13 cellular contexts compared by ENCODE assay signal in genomic region chr10:119421887-119422684, GRCh38.
DNase-seq lines count a peak whose midpoint lies in the region; ATAC-seq and TF ChIP-seq lines count a peak whose summit lies in the region.
"Had no signal": no experiment of that assay in that cellular context is flagged by ENCODE, and none has a peak within 500 bp of the region (broad histone marks: within the 10 kb centered on the region; RNA-seq: fewer than 3 reads in every experiment).

No MANE protein-coding gene starts in this region.

- H3K27me3 ChIP-seq in MG63 (no peaks in the 10 kb centered on the region), mesendoderm (ENCODE audit: insufficient read depth, low read length, poor library complexity) (no peaks in the 10 kb centered on the region), trophoblast cell (ENCODE audit: insufficient read depth, low read length) (no peaks in the 10 kb centered on the region)
- H3K27me3 ChIP-seq: brain microvascular endothelial cell had no signal

- no peaks in the 10 kb centered on the region for H3K9me3 Mint-ChIP-seq in neural crest cell
- no peaks in the 10 kb centered on the region for H3K9me3 Mint-ChIP-seq in activated CD4-positive, alpha-beta T cell treated with anti-CD3 and anti-CD28 coated beads for 36 hours (ENCODE audit: low read depth)

- no peak overlapping the region for H2BK15ac ChIP-seq in mesendoderm (replicated peaks; ENCODE audit: low read depth)

- peak; percentile 80 for DNase-seq in AG10803 (ENCODE audit: low read depth)
- peak; percentile 21 for DNase-seq in MG63
- DNase-seq in epidermal melanocyte (ENCODE audit: insufficient read length, low spot score), result peak; percentile 72
- no peak for DNase-seq in neural crest cell (ENCODE audit: low read depth, low spot score)
- DNase-seq in mesendoderm, result no peak
- no peak for DNase-seq in trophoblast cell
- DNase-seq in activated CD4-positive, alpha-beta T cell treated with anti-CD3 and anti-CD28 coated beads for 36 hours, result no peak
- no peak for DNase-seq in stimulated activated CD4-positive, alpha-beta T cell treated with anti-CD3 and anti-CD28 coated beads, Interleukin-2, amount 100 ng/mL, for 48 hours
- DNase-seq: activated CD4-positive, CD25-positive, alpha-beta regulatory T cell treated with anti-CD3 and anti-CD28 coated beads, Interleukin-2, amount 50 U/mL, for 72 hours; brain microvascular endothelial cell; kidney; NCI-H1048; NCI-H526 had no signal

- ATAC-seq in activated CD4-positive, alpha-beta T cell treated with anti-CD3 and anti-CD28 coated beads for 36 hours, result no peak

- H3K23ac ChIP-seq in mesendoderm (ENCODE audit: low read length) (no peak overlapping the region), trophoblast cell (ENCODE audit: low read length) (no peak overlapping the region)

- no peaks in the 10 kb centered on the region for H3K79me2 ChIP-seq in mesendoderm (ENCODE audit: control insufficient read depth, insufficient read depth, low read length)
- no peaks in the 10 kb centered on the region for H3K79me2 ChIP-seq in trophoblast cell (ENCODE audit: control insufficient read depth, insufficient read depth, low read length, poor library complexity)

- H2AFZ ChIP-seq in trophoblast cell (ENCODE audit: insufficient read depth, low read length, poor library complexity), result no peak overlapping the region

- TF ChIP-seq CTCF in AG10803 (conservative IDR thresholded peaks at IDR 0.05; ENCODE audit: low read length) (no peak), neural crest cell (conservative IDR thresholded peaks at IDR 0.05) (no peak)

- H2BK120ac ChIP-seq in mesendoderm (ENCODE audit: low read depth, low read length) (no peak overlapping the region), trophoblast cell (ENCODE audit: insufficient read depth, low read length, poor library complexity) (no peak overlapping the region)

- WGBS in mesendoderm (ENCODE audit: extremely low coverage, insufficient coverage, low lambda C conversion rate), result no CpG with 5 or more reads among the region's 11 CpGs
- WGBS in trophoblast cell (ENCODE audit: extremely low coverage, insufficient coverage, insufficient read length), result no CpG with 5 or more reads among the region's 11 CpGs

- no peaks in the 10 kb centered on the region for H3K4me1 ChIP-seq in mesendoderm (ENCODE audit: control insufficient read depth, low read depth, low read length)
- H3K4me1 ChIP-seq in trophoblast cell (ENCODE audit: control insufficient read depth in 1 of 2, insufficient read depth in 2 of 2, low read length in 2 of 2), result no peaks in the 10 kb centered on the region

- CTCF ChIA-PET in activated CD4-positive, alpha-beta T cell treated with anti-CD3 and anti-CD28 coated beads for 36 hours (lab: Charles Lee), result interaction anchor here (1.0 to 3.2 kb wide), 3 partner anchors 23 to 221 kb away, joined by 3 to 18 read pairs (median 3); partner anchors contain the start of gene GRK5

- no peak overlapping the region for H3K14ac ChIP-seq in trophoblast cell (ENCODE audit: low read length)

- no peak overlapping the region for H3K27ac ChIP-seq in mesendoderm (ENCODE audit: low read depth, low read length)
- H3K27ac ChIP-seq in trophoblast cell (ENCODE audit: low read depth, low read length), result no peak overlapping the region
- H3K27ac ChIP-seq: brain microvascular endothelial cell had no signal

- H4K8ac ChIP-seq in mesendoderm (ENCODE audit: low read depth, low read length) (no peak overlapping the region), trophoblast cell (ENCODE audit: low read depth, low read length) (no peak overlapping the region)

- H3K4ac ChIP-seq in mesendoderm (ENCODE audit: low read depth, low read length) (no peak overlapping the region), trophoblast cell (ENCODE audit: low read depth, low read length) (no peak overlapping the region)

- no peak overlapping the region for H3K4me3 Mint-ChIP-seq in neural crest cell
- H3K4me3 Mint-ChIP-seq in activated CD4-positive, alpha-beta T cell treated with anti-CD3 and anti-CD28 coated beads for 36 hours, result no peak overlapping the region

- no peak overlapping the region for H2BK12ac ChIP-seq in trophoblast cell (ENCODE audit: low read length)

- no peak overlapping the region for H4K12ac ChIP-seq in trophoblast cell (ENCODE audit: low read depth, low read length)

- H3K36me3 ChIP-seq in MG63, result peaks cover 5% of the 10 kb centered on the region; the same call in 1 of the 2 replicates
- H3K36me3 ChIP-seq in mesendoderm (ENCODE audit: control insufficient read depth, insufficient read depth, low read length), result no peaks in the 10 kb centered on the region
- no peaks in the 10 kb centered on the region for H3K36me3 ChIP-seq in trophoblast cell (ENCODE audit: control insufficient read depth in 1 of 2, insufficient read depth in 2 of 2, low read length in 2 of 2)

- H3K4me2 ChIP-seq in mesendoderm (ENCODE audit: low read length) (no peak overlapping the region), trophoblast cell (ENCODE audit: low read length) (no peak overlapping the region)

- no peak overlapping the region for H4K5ac ChIP-seq in mesendoderm (ENCODE audit: low read length)

- no peak overlapping the region for H3K9ac ChIP-seq in mesendoderm (ENCODE audit: low read length)
- no peak overlapping the region for H3K9ac ChIP-seq in trophoblast cell (ENCODE audit: low read length)

- H3K79me1 ChIP-seq in mesendoderm (ENCODE audit: low read length) (no peaks in the 10 kb centered on the region), trophoblast cell (ENCODE audit: low read length) (no peaks in the 10 kb centered on the region)

- H3K9me3 ChIP-seq in MG63, result no peaks in the 10 kb centered on the region
- peaks cover 6% of the 10 kb centered on the region for H3K9me3 ChIP-seq in trophoblast cell (ENCODE audit: insufficient read depth, low read depth, low read length)

- no peak overlapping the region for H3K18ac ChIP-seq in mesendoderm (ENCODE audit: low read length)
- no peak overlapping the region for H3K18ac ChIP-seq in trophoblast cell (ENCODE audit: low read length)

- H3K4me3 ChIP-seq in AG10803 (ENCODE audit: low read length) (no peak overlapping the region), MG63 (no peak overlapping the region), mesendoderm (ENCODE audit: low read length) (no peak overlapping the region), trophoblast cell (ENCODE audit: low read depth, low read length) (no peak overlapping the region)

- H4K91ac ChIP-seq in trophoblast cell (ENCODE audit: low read depth, low read length), result no peak overlapping the region

- H2AK5ac ChIP-seq in mesendoderm (ENCODE audit: low read length) (no peak overlapping the region), trophoblast cell (ENCODE audit: low read length) (no peak overlapping the region)

- intact Hi-C loops in activated CD4-positive, alpha-beta T cell treated with anti-CD3 and anti-CD28 coated beads for 36 hours (cut with DNase I, micrococcal nuclease), result no loop called here

- peaks cover 44% of the 10 kb centered on the region for H3K4me1 Mint-ChIP-seq in neural crest cell
- H3K4me1 Mint-ChIP-seq in activated CD4-positive, alpha-beta T cell treated with anti-CD3 and anti-CD28 coated beads for 36 hours, result no peaks in the 10 kb centered on the region

- H3K56ac ChIP-seq in mesendoderm (ENCODE audit: low read length), result no peak overlapping the region

- POLR2A ChIA-PET in activated CD4-positive, alpha-beta T cell treated with anti-CD3 and anti-CD28 coated beads for 36 hours (lab: Charles Lee), result no interaction called here

- H3K27me3 Mint-ChIP-seq in neural crest cell (ENCODE audit: low read depth), result no peaks in the 10 kb centered on the region
- H3K27me3 Mint-ChIP-seq in activated CD4-positive, alpha-beta T cell treated with anti-CD3 and anti-CD28 coated beads for 36 hours, result no peaks in the 10 kb centered on the region

- H2BK5ac ChIP-seq in mesendoderm (ENCODE audit: low read length) (no peak overlapping the region), trophoblast cell (ENCODE audit: low read depth, low read length, poor library complexity) (no peak overlapping the region)

- H3K27ac Mint-ChIP-seq in neural crest cell (ENCODE audit: unreplicated experiment), result peak overlapping the region; percentile 62
- H3K27ac Mint-ChIP-seq in activated CD4-positive, alpha-beta T cell treated with anti-CD3 and anti-CD28 coated beads for 36 hours, result no peak overlapping the region

- no peaks in the 10 kb centered on the region for H3K36me3 Mint-ChIP-seq in neural crest cell (ENCODE audit: low read depth)
- H3K36me3 Mint-ChIP-seq in activated CD4-positive, alpha-beta T cell treated with anti-CD3 and anti-CD28 coated beads for 36 hours (ENCODE audit: low read depth), result peaks cover 5% of the 10 kb centered on the region

Comparison
In these comparisons a context has a peak if more than half of its experiments do, and no peak if none do; other contexts are left out.
1. DNase-seq: peak in AG10803 (single experiment), MG63 (single experiment) and epidermal melanocyte (single experiment); none in neural crest cell (single experiment), mesendoderm (single experiment), trophoblast cell (0 of 2), activated CD4-positive, alpha-beta T cell treated with anti-CD3 and anti-CD28 coated beads for 36 hours (single experiment) and stimulated activated CD4-positive, alpha-beta T cell treated with anti-CD3 and anti-CD28 coated beads, Interleukin-2, amount 100 ng/mL, for 48 hours (0 of 2).